36 cellular contexts compared by ENCODE assay signal in the genomic region with DNA sequence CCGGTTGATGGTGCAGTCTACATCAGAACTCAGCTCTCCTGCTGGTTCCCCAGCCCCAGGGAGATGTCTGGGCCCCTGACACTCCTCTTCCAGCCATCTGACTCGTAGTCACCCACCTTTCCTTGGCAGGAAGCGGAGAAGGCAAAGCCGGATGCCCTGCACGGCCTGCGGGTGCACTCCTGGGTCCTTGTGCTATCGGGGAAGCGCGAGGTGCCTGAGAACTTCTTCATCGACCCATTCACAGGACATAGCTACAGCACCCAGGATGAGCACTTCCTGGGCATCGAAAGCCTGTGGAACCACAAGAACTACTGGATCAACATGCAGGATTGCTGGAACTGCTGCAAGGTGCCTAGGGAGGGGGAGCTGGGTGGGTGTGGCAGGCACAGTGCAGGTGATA. TPM values are rescaled to one million over a fixed set of nuclear protein-coding genes. Genes with fewer than 3 reads are reported as not detected.
"Had no signal": no experiment of that assay in that cellular context is flagged by ENCODE, and none has a peak within 500 bp of the region (broad histone marks: within the 10 kb centered on the region; RNA-seq: fewer than 3 reads in every experiment).

No MANE protein-coding gene starts in this region.

- H3K4me1 ChIP-seq: ascending aorta had no signal

- H3K4me1 Mint-ChIP-seq: activated B cell treated with CpG ODN at 0.5 μM for 24 hours; activated naive CD4-positive, alpha-beta T cell treated with anti-CD3 and anti-CD28 coated beads, Interleukin-2, amount 10 ng/mL, durations not matched to agents 7 days and 5 days; activated naive CD4-positive, alpha-beta T cell treated with anti-CD3 and anti-CD28 coated beads, Interleukin-2, amount 50 U/mL, for 24 hours; activated naive CD8-positive, alpha-beta T cell treated with anti-CD3 and anti-CD28 coated beads, Interleukin-2, amount 50 U/mL, for 24 hours; brain; central memory CD8-positive, alpha-beta T cell had no signal

- H3K4me3 Mint-ChIP-seq: activated B cell treated with CpG ODN at 0.5 μM for 24 hours; activated CD4-positive, alpha-beta memory T cell treated with anti-CD3 and anti-CD28 coated beads for 36 hours; activated CD4-positive, alpha-beta T cell treated with anti-CD3 and anti-CD28 coated beads, Interleukin-2, amount 10 ng/mL, durations not matched to agents 24 days and 14 days; activated CD8-positive, alpha-beta T cell treated with anti-CD3 and anti-CD28 coated beads for 36 hours; activated naive CD4-positive, alpha-beta T cell treated with anti-CD3 and anti-CD28 coated beads, Interleukin-2, amount 10 ng/mL, durations not matched to agents 7 days and 5 days; activated naive CD4-positive, alpha-beta T cell treated with anti-CD3 and anti-CD28 coated beads, Interleukin-2, amount 50 U/mL, for 24 hours; activated naive CD8-positive, alpha-beta T cell; activated naive CD8-positive, alpha-beta T cell treated with anti-CD3 and anti-CD28 coated beads, Interleukin-2, amount 10 ng/mL, durations not matched to agents 7 days and 5 days; activated naive CD8-positive, alpha-beta T cell treated with anti-CD3 and anti-CD28 coated beads, Interleukin-2, amount 50 U/mL, for 24 hours; activated T-cell treated with anti-CD3 and anti-CD28 coated beads, Interleukin-2, amount 50 U/mL, for 24 hours; brain; central memory CD8-positive, alpha-beta T cell; T-helper 1 cell treated with Interleukin-12 subunit alpha and Interleukin-12 subunit beta and Interleukin-4 antibody, amounts not matched to agents 30 μg/mL and 1 μg/mL, for 36 hours; T-helper 2 cell treated with Interferon-gamma antibody and Interleukin-4, amounts not matched to agents 5 μg/mL and 100 μg/mL, for 36 hours had no signal

- H3K36me3 Mint-ChIP-seq: activated CD4-positive, alpha-beta memory T cell treated with anti-CD3 and anti-CD28 coated beads for 36 hours; activated naive CD4-positive, alpha-beta T cell treated with anti-CD3 and anti-CD28 coated beads, Interleukin-2, amount 10 ng/mL, durations not matched to agents 7 days and 5 days; activated naive CD4-positive, alpha-beta T cell treated with anti-CD3 and anti-CD28 coated beads, Interleukin-2, amount 50 U/mL, for 24 hours; brain had no signal

- H3K27ac Mint-ChIP-seq: activated B cell treated with CpG ODN at 0.5 μM for 24 hours; activated CD4-positive, alpha-beta memory T cell treated with anti-CD3 and anti-CD28 coated beads for 36 hours; activated CD4-positive, alpha-beta T cell treated with anti-CD3 and anti-CD28 coated beads, Interleukin-2, amount 10 ng/mL, durations not matched to agents 24 days and 14 days; activated CD8-positive, alpha-beta T cell treated with anti-CD3 and anti-CD28 coated beads for 36 hours; activated naive CD4-positive, alpha-beta T cell treated with anti-CD3 and anti-CD28 coated beads, Interleukin-2, amount 10 ng/mL, durations not matched to agents 7 days and 5 days; activated naive CD4-positive, alpha-beta T cell treated with anti-CD3 and anti-CD28 coated beads, Interleukin-2, amount 50 U/mL, for 24 hours; activated naive CD8-positive, alpha-beta T cell; activated naive CD8-positive, alpha-beta T cell treated with anti-CD3 and anti-CD28 coated beads, Interleukin-2, amount 10 ng/mL, durations not matched to agents 7 days and 5 days; activated naive CD8-positive, alpha-beta T cell treated with anti-CD3 and anti-CD28 coated beads, Interleukin-2, amount 50 U/mL, for 24 hours; activated T-cell treated with anti-CD3 and anti-CD28 coated beads, Interleukin-2, amount 50 U/mL, for 24 hours; activated T-helper 2 cell treated with anti-CD3 and anti-CD28 coated beads, Interferon-gamma antibody, Interleukin-2, Interleukin-4, amounts not matched to agents 10 μg/mL and 5 μg/mL and 100 μg/mL, durations not matched to agents 14 hours and 24 hours and 36 hours; T-helper 1 cell treated with Interleukin-12 subunit alpha and Interleukin-12 subunit beta and Interleukin-4 antibody, amounts not matched to agents 30 μg/mL and 1 μg/mL, for 36 hours; T-helper 2 cell treated with Interferon-gamma antibody and Interleukin-4, amounts not matched to agents 5 μg/mL and 100 μg/mL, for 36 hours had no signal

- H3K9me3 ChIP-seq: ascending aorta had no signal

- H3K4me3 ChIP-seq: ascending aorta, cardiac muscle cell had no signal

- H3K27me3 ChIP-seq: ascending aorta, cardiac muscle cell had no signal

- H3K9me3 Mint-ChIP-seq: activated B cell treated with CpG ODN at 0.5 μM for 24 hours; activated CD4-positive, alpha-beta memory T cell treated with anti-CD3 and anti-CD28 coated beads for 36 hours; activated CD8-positive, alpha-beta T cell treated with anti-CD3 and anti-CD28 coated beads for 36 hours; activated naive CD4-positive, alpha-beta T cell treated with anti-CD3 and anti-CD28 coated beads, Interleukin-2, amount 50 U/mL, for 24 hours; activated naive CD8-positive, alpha-beta T cell treated with anti-CD3 and anti-CD28 coated beads, Interleukin-2, amount 50 U/mL, for 24 hours; activated T-cell treated with anti-CD3 and anti-CD28 coated beads, Interleukin-2, amount 50 U/mL, for 24 hours; activated T-helper 2 cell treated with anti-CD3 and anti-CD28 coated beads, Interferon-gamma antibody, Interleukin-2, Interleukin-4, amounts not matched to agents 10 μg/mL and 5 μg/mL and 100 μg/mL, durations not matched to agents 14 hours and 24 hours and 36 hours; T-helper 1 cell treated with Interleukin-12 subunit alpha and Interleukin-12 subunit beta and Interleukin-4 antibody, amounts not matched to agents 30 μg/mL and 1 μg/mL, for 36 hours; T-helper 2 cell treated with Interferon-gamma antibody and Interleukin-4, amounts not matched to agents 5 μg/mL and 100 μg/mL, for 36 hours had no signal

- H3K27me3 Mint-ChIP-seq: activated naive CD4-positive, alpha-beta T cell treated with anti-CD3 and anti-CD28 coated beads, Interleukin-2, amount 50 U/mL, for 24 hours; activated naive CD8-positive, alpha-beta T cell; activated naive CD8-positive, alpha-beta T cell treated with anti-CD3 and anti-CD28 coated beads, Interleukin-2, amount 50 U/mL, for 24 hours; activated T-cell treated with anti-CD3 and anti-CD28 coated beads, Interleukin-2, amount 50 U/mL, for 24 hours had no signal

- H3K27ac ChIP-seq: ascending aorta, cardiac muscle cell, VCaP had no signal

- ATAC-seq: activated CD8-positive, alpha-beta T cell treated with anti-CD3 and anti-CD28 coated beads for 36 hours; activated naive CD8-positive, alpha-beta T cell treated with anti-CD3 and anti-CD28 coated beads, Interleukin-2, amount 50 U/mL, for 24 hours had no signal

- DNase-seq: activated B cell treated with CpG ODN at 0.5 μM for 24 hours; activated CD4-positive, alpha-beta memory T cell treated with anti-CD3 and anti-CD28 coated beads for 36 hours; activated CD4-positive, alpha-beta T cell treated with anti-CD3 and anti-CD28 coated beads for 4 hours; activated CD4-positive, alpha-beta T cell treated with anti-CD3 and anti-CD28 coated beads, Interleukin-2, amount 10 ng/mL, durations not matched to agents 24 days and 14 days; activated CD4-positive, alpha-beta T cell treated with anti-CD3 and anti-CD28 coated beads, Interleukin-2, amount 50 U/mL, for 1 hour; activated CD4-positive, alpha-beta T cell treated with anti-CD3 and anti-CD28 coated beads, Interleukin-2, amount 50 U/mL, for 4 hours; activated CD4-positive, CD25-positive, alpha-beta regulatory T cell treated with anti-CD3 and anti-CD28 coated beads, Interleukin-2, amount 50 U/mL, for 72 hours; activated CD8-positive, alpha-beta memory T cell treated with anti-CD3 and anti-CD28 coated beads, Interleukin-2, amount 50 U/mL, for 4 hours; activated CD8-positive, alpha-beta T cell treated with anti-CD3 and anti-CD28 coated beads for 36 hours; activated effector memory CD4-positive, alpha-beta T cell treated with Interleukin-2 at 50 U/mL for 16 hours; activated gamma-delta T cell; activated naive CD4-positive, alpha-beta T cell treated with anti-CD3 and anti-CD28 coated beads, Interleukin-2, amount 10 ng/mL, durations not matched to agents 7 days and 5 days; activated naive CD4-positive, alpha-beta T cell treated with Interleukin-2 at 50 U/mL for 16 hours; activated naive CD8-positive, alpha-beta T cell treated with anti-CD3 and anti-CD28 coated beads, Interleukin-2, amount 10 ng/mL, durations not matched to agents 7 days and 5 days; activated naive CD8-positive, alpha-beta T cell treated with anti-CD3 and anti-CD28 coated beads, Interleukin-2, amount 50 U/mL, for 24 hours; activated T-cell treated with anti-CD3 and anti-CD28 coated beads, Interleukin-2, amount 50 U/mL, for 24 hours; activated T-cell treated with anti-CD3 and anti-CD28 coated beads, Interleukin-2, amount 50 U/mL, for 48 hours; amygdala; anterior cingulate cortex; caudate nucleus; SW 1271; T-helper 1 cell; T-helper 2 cell; T-helper 9 cell had no signal

- H3K36me3 ChIP-seq: ascending aorta, cardiac muscle cell had no signal

RNA-seq across cellular contexts. Expression of gene DRC7, which starts 12.7 kb away (rescaled TPM):
- total RNA-seq: activated B cell treated with CpG ODN at 0.5 μM for 24 hours; activated CD4-positive, alpha-beta memory T cell treated with anti-CD3 and anti-CD28 coated beads for 36 hours; activated CD4-positive, alpha-beta T cell treated with anti-CD3 and anti-CD28 coated beads, Interleukin-2, amount 10 ng/mL, durations not matched to agents 24 days and 14 days; activated CD8-positive, alpha-beta memory T cell treated with anti-CD3 and anti-CD28 coated beads for 36 hours; activated T-helper 2 cell treated with anti-CD3 and anti-CD28 coated beads, Interferon-gamma antibody, Interleukin-2, Interleukin-4, amounts not matched to agents 10 μg/mL and 5 μg/mL and 100 μg/mL, durations not matched to agents 14 hours and 24 hours and 36 hours; ascending aorta; bronchial epithelial cell had no signal

RNA-seq across cellular contexts. Expression of gene ADGRG3, which starts 39.2 kb away (rescaled TPM):
- total RNA-seq: activated B cell treated with CpG ODN at 0.5 μM for 24 hours; activated CD4-positive, alpha-beta memory T cell treated with anti-CD3 and anti-CD28 coated beads for 36 hours; activated CD4-positive, alpha-beta T cell treated with anti-CD3 and anti-CD28 coated beads, Interleukin-2, amount 10 ng/mL, durations not matched to agents 24 days and 14 days; activated CD8-positive, alpha-beta memory T cell treated with anti-CD3 and anti-CD28 coated beads for 36 hours; activated CD8-positive, alpha-beta T cell treated with anti-CD3 and anti-CD28 coated beads for 36 hours; activated naive CD8-positive, alpha-beta T cell treated with anti-CD3 and anti-CD28 coated beads, Interleukin-2, amount 10 ng/mL, durations not matched to agents 7 days and 5 days; activated T-helper 2 cell treated with anti-CD3 and anti-CD28 coated beads, Interferon-gamma antibody, Interleukin-2, Interleukin-4, amounts not matched to agents 10 μg/mL and 5 μg/mL and 100 μg/mL, durations not matched to agents 14 hours and 24 hours and 36 hours; ascending aorta; bronchial epithelial cell; cardiac muscle cell had no signal
- polyA plus RNA-seq: cardiac muscle cell had no signal
